Comparison of ENCODE assay signal across 10 cellular contexts in the genomic region with DNA sequence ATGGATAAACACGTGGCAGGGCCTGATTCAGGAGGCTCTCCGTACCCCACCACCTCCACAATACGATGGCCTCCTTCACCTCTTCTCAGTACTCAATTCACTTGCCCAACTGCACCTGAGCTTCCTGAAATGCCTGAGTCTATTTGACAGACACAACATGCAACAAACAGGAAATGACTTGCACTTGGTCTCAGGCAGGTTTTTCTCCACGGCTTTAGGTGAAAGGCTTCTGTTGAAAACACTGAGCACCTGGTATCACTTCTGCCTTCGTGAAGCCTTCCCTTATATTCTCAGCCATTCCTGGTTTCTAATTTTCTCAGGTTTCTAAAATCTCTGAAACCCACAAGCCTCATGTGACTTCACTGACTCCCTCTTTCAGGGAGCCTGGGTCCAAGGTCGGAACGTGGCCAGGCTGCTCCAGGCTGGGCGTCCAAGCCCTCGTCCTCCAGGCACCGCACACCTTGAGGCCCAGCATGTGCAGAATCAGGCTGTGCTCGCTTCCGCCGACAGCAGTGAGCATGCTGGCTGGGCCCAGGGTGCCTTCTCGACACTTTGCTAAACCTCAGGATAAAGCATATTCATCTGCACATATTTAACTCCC. TPM values are rescaled to one million over a fixed set of nuclear protein-coding genes. Genes with fewer than 3 reads are reported as not detected.
DNase-seq lines count a peak whose midpoint lies in the region; ATAC-seq, FAIRE-seq and TF ChIP-seq lines count a peak whose summit lies in the region.
"Had no signal": no experiment of that assay in that cellular context is flagged by ENCODE, and none has a peak within 500 bp of the region (broad histone marks: within the 10 kb centered on the region; RNA-seq: fewer than 3 reads in every experiment).

No MANE protein-coding gene starts in this region.

- no peak for FAIRE-seq in H54 (lab: Jason Lieb, UNC)
- no peak for FAIRE-seq in urothelium cell line (lab: Jason Lieb, UNC)

- H3K36me3 Mint-ChIP-seq in activated T-cell treated with anti-CD3 and anti-CD28 coated beads, Interleukin-2, amount 50 U/mL, for 4 hours (ENCODE audit: insufficient read depth): no peaks in the 10 kb centered on the region

- no peaks in the 10 kb centered on the region for H3K9me3 Mint-ChIP-seq in activated T-cell treated with anti-CD3 and anti-CD28 coated beads, Interleukin-2, amount 50 U/mL, for 4 hours

- H3K4me1 Mint-ChIP-seq in activated T-cell treated with anti-CD3 and anti-CD28 coated beads, Interleukin-2, amount 50 U/mL, for 4 hours (ENCODE audit: low read depth): peaks cover 57% of the 10 kb centered on the region

- ATAC-seq in HG03095 (IDR thresholded peaks at IDR 0.05; ENCODE audit: unreplicated experiment): peak; percentile 87
- peak; percentile 54 to 59 for ATAC-seq in activated T-cell treated with anti-CD3 and anti-CD28 coated beads, Interleukin-2, amount 50 U/mL, for 4 hours
- ATAC-seq: lower lobe of right lung, Right ventricle myocardium inferior had no signal

- H3K27me3 Mint-ChIP-seq in activated T-cell treated with anti-CD3 and anti-CD28 coated beads, Interleukin-2, amount 50 U/mL, for 4 hours (ENCODE audit: low read depth): no peaks in the 10 kb centered on the region

- no peak for TF ChIP-seq POLR2A in H54 (IDR thresholded peaks at IDR 0.05; ENCODE audit: low read depth, low read length)

- DNase-seq in DMS53 (lab: John Stamatoyannopoulos, UW): peak; percentile 49
- DNase-seq in DMS53 treated with DMSO at 0.1 percent for 48 hours (lab: John Stamatoyannopoulos, UW; ENCODE audit: unreplicated experiment): no peak
- no peak for DNase-seq in activated T-cell treated with anti-CD3 and anti-CD28 coated beads, Interleukin-2, amount 50 U/mL, for 4 hours
- peak; percentile 8 for DNase-seq in stimulated activated CD4-positive, alpha-beta T cell treated with anti-CD3 and anti-CD28 coated beads, Interleukin-12 subunit alpha, Interleukin-12 subunit beta, amount 100 ng/mL, for 4 hours
- no peak for DNase-seq in H54 (ENCODE audit: insufficient read length, low spot score)
- DNase-seq in NCI-H82 (lab: John Stamatoyannopoulos, UW): no peak
- DNase-seq in urothelium cell line (ENCODE audit: low spot score): no peak
- DNase-seq: lower lobe of right lung had no signal

- H3K4me3 Mint-ChIP-seq in activated T-cell treated with anti-CD3 and anti-CD28 coated beads, Interleukin-2, amount 50 U/mL, for 4 hours: peak overlapping the region; percentile 33

RNA-seq across cellular contexts. Expression of a gene that starts 34.7 kb away (rescaled TPM):
- 10 to 100 TPM; 26.4 to 31.1 (median 27.0) TPM for total RNA-seq in activated T-cell treated with anti-CD3 and anti-CD28 coated beads, Interleukin-2, amount 50 U/mL, for 4 hours

Comparison
In these comparisons a context has a peak if more than half of its experiments do, and no peak if none do; other contexts are left out.
1. DNase-seq: peak in DMS53 (single experiment) and stimulated activated CD4-positive, alpha-beta T cell treated with anti-CD3 and anti-CD28 coated beads, Interleukin-12 subunit alpha, Interleukin-12 subunit beta, amount 100 ng/mL, for 4 hours (single experiment); none in DMS53 treated with DMSO at 0.1 percent for 48 hours (single experiment), activated T-cell treated with anti-CD3 and anti-CD28 coated beads, Interleukin-2, amount 50 U/mL, for 4 hours (single experiment), H54 (single experiment), NCI-H82 (single experiment) and urothelium cell line (single experiment).